Comparison of ENCODE assay signal across 1 cellular context in genomic region chr6:16157909-16158308, GRCh38.
TF ChIP-seq lines count a peak whose summit lies in the region.

No MANE protein-coding gene starts in this region.

TF ChIP-seq in K562, 482 proteins besides CTCF, POLR2A, EP300 and RAD21 (continued from another document and continues in another):
- TF ChIP-seq PRDM10 (IDR thresholded peaks at IDR 0.05; ENCODE audit: partially characterized antibody) (no peak), NR4A1 (CRISPR knock-in tag; IDR thresholded peaks at IDR 0.05) (no peak), NR4A1 (tag; IDR thresholded peaks at IDR 0.05) (no peak), ZBTB1 (CRISPR knock-in tag; IDR thresholded peaks at IDR 0.05; ENCODE audit: borderline replicate concordance, low read depth) (no peak), SRSF7 (optimal IDR thresholded peaks at IDR 0.05; ENCODE audit: low read depth, low read length) (no peak), RBM25 (IDR thresholded peaks at IDR 0.05; ENCODE audit: low read depth, low read length, severe bottlenecking) (no peak), E2F4 (CRISPR knock-in tag; IDR thresholded peaks at IDR 0.05; ENCODE audit: low read depth) (no peak), SREBF2 (CRISPR knock-in tag; IDR thresholded peaks at IDR 0.05) (no peak), ZKSCAN8 (CRISPR knock-in tag; IDR thresholded peaks at IDR 0.05) (no peak), HDAC2 (IDR thresholded peaks at IDR 0.05) (peak; percentile 30; the same call in 1 of the 2 replicates), MTA3 (IDR thresholded peaks at IDR 0.05; ENCODE audit: borderline replicate concordance) (no peak), ZBTB11 (CRISPR knock-in tag; IDR thresholded peaks at IDR 0.05) (0 out of 6 replicates have a peak, but pooled peaks of 1 of the 3 experiments have one; percentile 18), SIN3A (IDR thresholded peaks at IDR 0.05; ENCODE audit: borderline replicate concordance in 2 of 2, control insufficient read depth in 1 of 2, low read depth in 2 of 2, low read length in 2 of 2) (peak in 1 of 2 experiments; percentile 52; a peak in 1 of 4 replicates), POLR2AphosphoS5 (IDR thresholded peaks at IDR 0.05; ENCODE audit: control insufficient read depth, insufficient read depth, low read depth, low read length) (peak; percentile 41; the same call in 1 of the 2 replicates), PRMT5 (CRISPR knock-in tag; IDR thresholded peaks at IDR 0.05) (no peak), GTF2A2 (tag; IDR thresholded peaks at IDR 0.05) (no peak), FOXA3 (CRISPR knock-in tag; conservative IDR thresholded peaks at IDR 0.05 in 1 of 2, IDR thresholded peaks at IDR 0.05 in 1 of 2) (no peak), RFX7 (CRISPR knock-in tag; IDR thresholded peaks at IDR 0.05) (no peak), TFAM (CRISPR knock-in tag; conservative IDR thresholded peaks at IDR 0.05) (no peak), ELF2 (CRISPR knock-in tag; IDR thresholded peaks at IDR 0.05) (no peak), XRCC5 (IDR thresholded peaks at IDR 0.05; ENCODE audit: low read depth, low read length) (no peak), ZNF644 (tag; IDR thresholded peaks at IDR 0.05; ENCODE audit: low read depth) (no peak), JUND (IDR thresholded peaks at IDR 0.05; ENCODE audit: borderline replicate concordance, low read depth, low read length) (peak; percentile 60; the same call in 1 of the 2 replicates), JUND (tag; IDR thresholded peaks at IDR 0.05; ENCODE audit: borderline replicate concordance, low read depth, low read length) (peak; percentile 62; the same call in 1 of the 3 replicates), TCF7 (IDR thresholded peaks at IDR 0.05; ENCODE audit: borderline replicate concordance) (no peak), ZNF263 (CRISPR knock-in tag; IDR thresholded peaks at IDR 0.05; ENCODE audit: borderline replicate concordance) (no peak), FOXP4 (CRISPR knock-in tag; IDR thresholded peaks at IDR 0.05; ENCODE audit: borderline replicate concordance) (no peak), GABPA (tag; conservative IDR thresholded peaks at IDR 0.05; ENCODE audit: low read depth) (no peak), ZNF324 (CRISPR knock-in tag; IDR thresholded peaks at IDR 0.05) (no peak), NCOA1 (IDR thresholded peaks at IDR 0.05; ENCODE audit: low read depth) (no peak; the same call in 1 of the 2 replicates), SRSF3 (IDR thresholded peaks at IDR 0.05; ENCODE audit: insufficient read depth, low read length) (no peak), ARID4B (CRISPR knock-in tag; IDR thresholded peaks at IDR 0.05) (no peak), ZNF280B (CRISPR knock-in tag; IDR thresholded peaks at IDR 0.05) (no peak), FUS (optimal IDR thresholded peaks at IDR 0.05; ENCODE audit: low read depth, low read length) (no peak), NR0B1 (IDR thresholded peaks at IDR 0.05; ENCODE audit: partially characterized antibody) (no peak), CAMTA2 (CRISPR knock-in tag; conservative IDR thresholded peaks at IDR 0.05) (no peak), SMARCA4 (IDR thresholded peaks at IDR 0.05) (peak; percentile 60), ZNF224 (CRISPR knock-in tag; IDR thresholded peaks at IDR 0.05) (no peak), HMGN3 (IDR thresholded peaks at IDR 0.05; ENCODE audit: borderline replicate concordance, extremely low read depth, insufficient read length, low read depth, low read length) (no peak), ZFX (CRISPR knock-in tag; IDR thresholded peaks at IDR 0.05) (no peak), PTBP1 (IDR thresholded peaks at IDR 0.05; ENCODE audit: low read depth, low read length) (no peak), SMAD4 (CRISPR knock-in tag; conservative IDR thresholded peaks at IDR 0.05) (no peak), MXI1 (IDR thresholded peaks at IDR 0.05; ENCODE audit: low read depth, low read length) (peak; percentile 58; the same call in 1 of the 2 replicates), ZNF584 (CRISPR knock-in tag; IDR thresholded peaks at IDR 0.05; ENCODE audit: low read depth) (no peak), TBL1XR1 (IDR thresholded peaks at IDR 0.05; ENCODE audit: low read length in 2 of 2) (no peak), XRCC3 (IDR thresholded peaks at IDR 0.05) (no peak), FOS (IDR thresholded peaks at IDR 0.05; ENCODE audit: extremely low read depth, insufficient read length) (no peak), KLF13 (tag; IDR thresholded peaks at IDR 0.05; ENCODE audit: borderline replicate concordance, low read depth) (no peak), PHB2 (IDR thresholded peaks at IDR 0.05; ENCODE audit: low read depth) (no peak), SRSF9 (IDR thresholded peaks at IDR 0.05; ENCODE audit: borderline replicate concordance, low read depth, low read length) (no peak), ARHGAP35 (IDR thresholded peaks at IDR 0.05; ENCODE audit: partially characterized antibody) (no peak), DPF2 (IDR thresholded peaks at IDR 0.05) (peak; percentile 74)
